ENCODE assay signal across 36 cellular contexts in the genomic region with DNA sequence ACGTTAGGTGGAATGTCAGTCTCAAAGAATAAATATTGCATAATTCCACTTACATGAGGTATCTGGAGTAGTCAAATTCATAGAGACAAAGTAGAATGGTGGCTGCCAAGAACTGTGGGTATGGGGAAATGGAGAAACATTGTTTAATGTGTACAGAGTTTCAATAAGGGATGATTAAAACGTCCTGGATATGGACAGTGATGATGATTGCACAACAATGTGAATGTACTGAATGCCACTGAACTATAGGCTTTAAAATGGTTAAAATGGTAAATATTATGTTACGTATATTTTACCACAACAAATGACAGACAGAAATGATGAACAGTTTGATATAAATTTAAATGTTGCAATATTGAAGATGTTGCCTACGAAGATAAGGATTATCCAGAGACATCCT.
DNase-seq lines count a peak whose midpoint lies in the region; ATAC-seq, FAIRE-seq and TF ChIP-seq lines count a peak whose summit lies in the region.
"Had no signal": no experiment of that assay in that cellular context is flagged by ENCODE, and none has a peak within 500 bp of the region (broad histone marks: within the 10 kb centered on the region; RNA-seq: fewer than 3 reads in every experiment).

No MANE protein-coding gene starts in this region.

- H2AK9ac ChIP-seq in IMR-90 (replicated peaks; ENCODE audit: low read depth, low read length, poor library complexity), result no peak overlapping the region

- no peaks in the 10 kb centered on the region for H3K4me1 ChIP-seq in breast epithelium
- no peaks in the 10 kb centered on the region for H3K4me1 ChIP-seq in HepG2 (ENCODE audit: insufficient read depth, low read length)
- H3K4me1 ChIP-seq in right lobe of liver, result no peaks in the 10 kb centered on the region
- no peaks in the 10 kb centered on the region for H3K4me1 ChIP-seq in A549
- H3K4me1 ChIP-seq in IMR-90 (ENCODE audit: control insufficient read depth, insufficient read depth, low read length), result no peaks in the 10 kb centered on the region
- H3K4me1 ChIP-seq: BE2C; BLaER1; BLaER1 treated with 17β-estradiol and CSF1 and Interleukin-3, amounts not matched to agents 10 nM and 100 nM; Caco-2 had no signal

- H3K9me1 ChIP-seq in IMR-90 (ENCODE audit: insufficient read depth, low read length), result no peaks in the 10 kb centered on the region

- no peaks in the 10 kb centered on the region for H3K4me1 Mint-ChIP-seq in MCF 10A (ENCODE audit: insufficient read depth, unreplicated experiment)
- no peaks in the 10 kb centered on the region for H3K4me1 Mint-ChIP-seq in mesothelial cell of epicardium
- H3K4me1 Mint-ChIP-seq: B cell; CD14-positive monocyte; CD4-positive, alpha-beta memory T cell; CD4-positive, CD25-positive, alpha-beta regulatory T cell; CD8-positive, alpha-beta memory T cell had no signal

- no peak overlapping the region for H3K18ac ChIP-seq in IMR-90 (ENCODE audit: low read depth, low read length)

- DNase-seq in MCF 10A (ENCODE audit: unreplicated experiment) (peak; percentile 37), breast epithelium (ENCODE audit: low spot score in 2 of 2) (no peak), HepG2 (ENCODE audit: low spot score) (no peak), right lobe of liver (no peak), A549 (ENCODE audit: low read depth in 1 of 2, low spot score in 1 of 2) (no peak), IMR-90 (no peak), mesothelial cell of epicardium (ENCODE audit: low spot score in 2 of 2, unreplicated experiment in 2 of 2) (no peak), HEK293T (ENCODE audit: extremely low spot score) (no peak)
- DNase-seq: 8988T; ACHN; AML-193; BE2C; C1 segment of cervical spinal cord; Caco-2; Calu3; CD4-positive, alpha-beta memory T cell; CD4-positive, alpha-beta T cell; CD4-positive, CD25-positive, alpha-beta regulatory T cell; CD8-positive, alpha-beta memory T cell; CD8-positive, alpha-beta T cell; COR-L47; DMS 273 treated with DMSO at 0.1 percent for 48 hours; DMS153; DMS53; DMS79; DMS79 treated with DMSO at 0.1 percent for 48 hours; DND-41; EL had no signal

- H3K36me3 Mint-ChIP-seq in MCF 10A (ENCODE audit: insufficient read depth, unreplicated experiment) (no peaks in the 10 kb centered on the region), mesothelial cell of epicardium (no peaks in the 10 kb centered on the region)
- H3K36me3 Mint-ChIP-seq: CD14-positive monocyte; CD4-positive, alpha-beta memory T cell; CD4-positive, CD25-positive, alpha-beta regulatory T cell; CD8-positive, alpha-beta memory T cell; CD8-positive, alpha-beta T cell had no signal

- H3K27ac Mint-ChIP-seq in MCF 10A (ENCODE audit: low read depth, unreplicated experiment) (no peak overlapping the region), mesothelial cell of epicardium (no peak overlapping the region)
- H3K27ac Mint-ChIP-seq: B cell; CD14-positive monocyte; CD4-positive, alpha-beta memory T cell; CD4-positive, alpha-beta T cell; CD4-positive, CD25-positive, alpha-beta regulatory T cell; CD8-positive, alpha-beta memory T cell; CD8-positive, alpha-beta T cell had no signal

- TF ChIP-seq POLR2A in breast epithelium (IDR thresholded peaks at IDR 0.05), result no peak
- TF ChIP-seq POLR2A in HepG2 (IDR thresholded peaks at IDR 0.05; ENCODE audit: insufficient read depth in 1 of 2, low read depth in 2 of 2, low read length in 2 of 2), result no peak
- TF ChIP-seq POLR2A in right lobe of liver (IDR thresholded peaks at IDR 0.05), result no peak
- no peak for TF ChIP-seq POLR2A in A549 (IDR thresholded peaks at IDR 0.05; ENCODE audit: low read length)
- TF ChIP-seq POLR2A in IMR-90 (IDR thresholded peaks at IDR 0.05; ENCODE audit: low read depth, low read length), result no peak

- H3K23ac ChIP-seq in IMR-90 (ENCODE audit: low read depth, low read length), result no peak overlapping the region

- H3K4me2 ChIP-seq in HepG2 (ENCODE audit: low read depth, low read length) (no peak overlapping the region), A549 (no peak overlapping the region), IMR-90 (ENCODE audit: low read depth, low read length) (no peak overlapping the region)
- H3K4me2 ChIP-seq: BLaER1; BLaER1 treated with 17β-estradiol and CSF1 and Interleukin-3, amounts not matched to agents 10 nM and 100 nM had no signal

- H3K9me3 Mint-ChIP-seq in MCF 10A (ENCODE audit: unreplicated experiment), result no peaks in the 10 kb centered on the region
- H3K9me3 Mint-ChIP-seq in mesothelial cell of epicardium, result peaks cover 6% of the 10 kb centered on the region
- H3K9me3 Mint-ChIP-seq: CD4-positive, alpha-beta T cell had no signal

- H3K36me3 ChIP-seq in breast epithelium (no peaks in the 10 kb centered on the region), HepG2 (replicated peaks in 1 of 2; ENCODE audit: control insufficient read depth in 1 of 2, insufficient read depth in 2 of 2, low read length in 2 of 2) (no peaks in the 10 kb centered on the region), right lobe of liver (no peaks in the 10 kb centered on the region), IMR-90 (ENCODE audit: control insufficient read depth, insufficient read depth, low read length) (no peaks in the 10 kb centered on the region)
- H3K36me3 ChIP-seq: BE2C; BLaER1; BLaER1 treated with 17β-estradiol and CSF1 and Interleukin-3, amounts not matched to agents 10 nM and 100 nM had no signal

- no peak overlapping the region for H2AFZ ChIP-seq in HepG2 (ENCODE audit: low read length)
- no peak overlapping the region for H2AFZ ChIP-seq in IMR-90 (replicated peaks; ENCODE audit: low read length, poor library complexity)

- H4K5ac ChIP-seq in IMR-90 (ENCODE audit: low read depth, low read length), result no peak overlapping the region

- H3K14ac ChIP-seq in IMR-90 (replicated peaks; ENCODE audit: low read depth, low read length), result no peak overlapping the region

- in situ Hi-C loops in HepG2 (cut with HindIII; ENCODE audit: extremely low pct_ligation_motif_present, low pct_unique_long_range_greater_than_20kb), result no loop called here
- in situ Hi-C loops in IMR-90 (cut with MboI; ENCODE audit: low sequenced_read_pairs), result no loop called here

- dilution Hi-C loops in IMR-90 (cut with HindIII; ENCODE audit: low sequenced_read_pairs, unreplicated experiment), result no loop called here

- no peak overlapping the region for H4K8ac ChIP-seq in IMR-90 (ENCODE audit: low read depth in 2 of 2, low read length in 2 of 2)

- CTCF ChIA-PET in MCF 10A (lab: Yijun Ruan, JAX), result no interaction called here
- CTCF ChIA-PET in HepG2 (lab: Yijun Ruan, JAX; ENCODE audit: low intra/inter-chr PET ratio, low total read pairs), result no interaction called here
- CTCF ChIA-PET in A549 (lab: Yijun Ruan, JAX), result no interaction called here
- CTCF ChIA-PET in IMR-90 (lab: Yijun Ruan, JAX), result no interaction called here
- CTCF ChIA-PET in HEK293T (lab: Yijun Ruan, JAX), result no interaction called here

- H3K27me3 ChIP-seq in breast epithelium, result no peaks in the 10 kb centered on the region
- no peaks in the 10 kb centered on the region for H3K27me3 ChIP-seq in HepG2 (ENCODE audit: control insufficient read depth in 1 of 2, insufficient read depth in 2 of 2, low read length in 2 of 2)
- H3K27me3 ChIP-seq in right lobe of liver, result no peaks in the 10 kb centered on the region
- no peaks in the 10 kb centered on the region for H3K27me3 ChIP-seq in IMR-90 (ENCODE audit: control insufficient read depth, insufficient read depth, low read length)
- H3K27me3 ChIP-seq: BE2C; BLaER1; BLaER1 treated with 17β-estradiol and CSF1 and Interleukin-3, amounts not matched to agents 10 nM and 100 nM had no signal

- no peak overlapping the region for H4K91ac ChIP-seq in IMR-90 (ENCODE audit: insufficient read depth, low read depth, low read length)

- ATAC-seq in HepG2 (no peak), right lobe of liver (no peak), A549 (no peak), IMR-90 (ENCODE audit: low read depth) (no peak)
- ATAC-seq: CD8-positive, alpha-beta T cell had no signal

- no peak overlapping the region for H2BK20ac ChIP-seq in IMR-90 (ENCODE audit: low read depth, low read length)

- 8% methylated on average over 4 of the region's 4 CpGs for WGBS in HepG2 (ENCODE audit: low lambda C conversion rate)
- WGBS in right lobe of liver (ENCODE audit: insufficient coverage, low coverage, low lambda C conversion rate, missing lambda C conversion rate), result 36% methylated on average over 4 of the region's 4 CpGs
- 5% methylated on average over 4 of the region's 4 CpGs for WGBS in A549 (ENCODE audit: missing lambda C conversion rate)
- no CpG with 5 or more reads among the region's 4 CpGs for WGBS in IMR-90 (ENCODE audit: extremely low coverage in 2 of 2, insufficient read length in 1 of 2), 2 experiments

- H3K9ac ChIP-seq in HepG2 (ENCODE audit: insufficient read depth, low read depth, low read length) (no peak overlapping the region), IMR-90 (ENCODE audit: low read depth, low read length) (no peak overlapping the region)
- H3K9ac ChIP-seq: BLaER1; BLaER1 treated with 17β-estradiol and CSF1 and Interleukin-3, amounts not matched to agents 10 nM and 100 nM had no signal

- H2BK120ac ChIP-seq in IMR-90 (ENCODE audit: low read depth, low read length), result no peak overlapping the region

- H3K27me3 Mint-ChIP-seq in MCF 10A (ENCODE audit: insufficient read depth, unreplicated experiment) (no peaks in the 10 kb centered on the region), mesothelial cell of epicardium (ENCODE audit: low read depth) (no peaks in the 10 kb centered on the region)
- H3K27me3 Mint-ChIP-seq: B cell; CD4-positive, alpha-beta memory T cell; CD4-positive, alpha-beta T cell; CD4-positive, CD25-positive, alpha-beta regulatory T cell had no signal

- intact Hi-C loops in MCF 10A (cut with micrococcal nuclease) (no loop called here), breast epithelium (cut with DNase I; ENCODE audit: low total_unique reads) (no loop called here), HepG2 (cut with micrococcal nuclease; ENCODE audit: unreplicated experiment) (no loop called here), right lobe of liver (cut with DNase I) (no loop called here), IMR-90 (cut with micrococcal nuclease) (no loop called here)

- H2BK5ac ChIP-seq in IMR-90 (ENCODE audit: low read depth, low read length, poor library complexity, severe bottlenecking), result no peak overlapping the region

- no peak for TF ChIP-seq EP300 in HepG2 (IDR thresholded peaks at IDR 0.05; ENCODE audit: low read depth in 2 of 2, low read length in 2 of 2)
- TF ChIP-seq EP300 in HepG2 (CRISPR knock-in tag; IDR thresholded peaks at IDR 0.05; ENCODE audit: borderline replicate concordance), result no peak
- TF ChIP-seq EP300 in A549 (IDR thresholded peaks at IDR 0.05), result no peak

- H3K27ac ChIP-seq in breast epithelium (no peak overlapping the region), HepG2 (ENCODE audit: extremely low read length, insufficient read depth, low read length) (no peak overlapping the region), right lobe of liver (no peak overlapping the region), A549 (no peak overlapping the region), IMR-90 (ENCODE audit: insufficient read depth, low read length) (no peak overlapping the region)
- H3K27ac ChIP-seq: 22Rv1; BLaER1; BLaER1 treated with 17β-estradiol and CSF1 and Interleukin-3, amounts not matched to agents 10 nM and 100 nM; C4-2B had no signal

- no peak overlapping the region for H2BK15ac ChIP-seq in IMR-90 (ENCODE audit: low read depth, low read length)

- H3K4ac ChIP-seq in IMR-90 (ENCODE audit: low read depth, low read length), result no peak overlapping the region

- H3K9me3 ChIP-seq in breast epithelium, result no peaks in the 10 kb centered on the region
- H3K9me3 ChIP-seq in HepG2 (ENCODE audit: low read length), result no peaks in the 10 kb centered on the region
- H3K9me3 ChIP-seq in right lobe of liver, result no peaks in the 10 kb centered on the region
- no peaks in the 10 kb centered on the region for H3K9me3 ChIP-seq in A549
- H3K9me3 ChIP-seq in IMR-90 (ENCODE audit: control insufficient read depth, insufficient read depth, low read length), result 0 out of 2 replicates have a peak, but pooled peaks cover 2% of the 10 kb centered on the region
- H3K9me3 ChIP-seq: BE2C; BLaER1; BLaER1 treated with 17β-estradiol and CSF1 and Interleukin-3, amounts not matched to agents 10 nM and 100 nM; Caco-2 had no signal

- no peak overlapping the region for H2AK5ac ChIP-seq in IMR-90 (ENCODE audit: low read depth, low read length)

- FAIRE-seq in HepG2 (lab: Jason Lieb, UNC) (no peak), A549 (lab: Jason Lieb, UNC) (peak; percentile 13)
- FAIRE-seq: A204.1, D721Med had no signal

- no peaks in the 10 kb centered on the region for H3K79me1 ChIP-seq in IMR-90 (ENCODE audit: low read depth in 1 of 2, low read length in 2 of 2)

- TF ChIP-seq RAD21 in HepG2 (CRISPR knock-in tag; IDR thresholded peaks at IDR 0.05) (no peak), A549 (conservative IDR thresholded peaks at IDR 0.05 in 1 of 2, IDR thresholded peaks at IDR 0.05 in 1 of 2) (no peak), IMR-90 (IDR thresholded peaks at IDR 0.05; ENCODE audit: low read length) (no peak)

- no peak overlapping the region for H3K56ac ChIP-seq in IMR-90 (ENCODE audit: extremely low read depth, insufficient read depth, low read length)

- POLR2A ChIA-PET in MCF 10A (lab: Yijun Ruan, JAX) (no interaction called here), HepG2 (lab: Yijun Ruan, JAX) (no interaction called here), A549 (lab: Yijun Ruan, JAX) (no interaction called here), IMR-90 (lab: Charles Lee; ENCODE audit: unreplicated experiment) (no interaction called here), HEK293T (lab: Yijun Ruan, JAX) (no interaction called here)

- no peaks in the 10 kb centered on the region for H3K79me2 ChIP-seq in HepG2 (ENCODE audit: insufficient read depth, low read length)

- H3K4me3 ChIP-seq in breast epithelium, result no peak overlapping the region
- H3K4me3 ChIP-seq in HepG2 (replicated peaks in 1 of 3; ENCODE audit: insufficient read depth in 1 of 3, low read depth in 2 of 3, low read length in 3 of 3), result no peak overlapping the region
- H3K4me3 ChIP-seq in right lobe of liver, result no peak overlapping the region
- H3K4me3 ChIP-seq in A549, result no peak overlapping the region
- no peak overlapping the region for H3K4me3 ChIP-seq in IMR-90 (ENCODE audit: insufficient read depth, low read depth, low read length)
- H3K4me3 ChIP-seq: BLaER1; BLaER1 treated with 17β-estradiol and CSF1 and Interleukin-3, amounts not matched to agents 10 nM and 100 nM had no signal

- no peaks in the 10 kb centered on the region for H4K20me1 ChIP-seq in HepG2 (ENCODE audit: insufficient read depth, low read length)
- H4K20me1 ChIP-seq in IMR-90 (ENCODE audit: insufficient read depth, low read length), result no peaks in the 10 kb centered on the region
- H4K20me1 ChIP-seq: BLaER1; BLaER1 treated with 17β-estradiol and CSF1 and Interleukin-3, amounts not matched to agents 10 nM and 100 nM had no signal

- BruUV-seq in MCF 10A (replicated peaks; lab: Mats Ljungman, UMichigan) (no TSS peak), HepG2 (replicated peaks; lab: Mats Ljungman, UMichigan) (no TSS peak), IMR-90 (replicated peaks; lab: Mats Ljungman, UMichigan) (no TSS peak)

- H3K4me3 Mint-ChIP-seq in MCF 10A (ENCODE audit: unreplicated experiment) (no peak overlapping the region), mesothelial cell of epicardium (no peak overlapping the region)
- H3K4me3 Mint-ChIP-seq: B cell; CD14-positive monocyte; CD4-positive, alpha-beta memory T cell; CD4-positive, alpha-beta T cell; CD4-positive, CD25-positive, alpha-beta regulatory T cell; CD8-positive, alpha-beta memory T cell; CD8-positive, alpha-beta T cell had no signal

- TF ChIP-seq CTCF in MCF 10A (IDR thresholded peaks at IDR 0.05; ENCODE audit: unreplicated experiment), result no peak
- TF ChIP-seq CTCF in breast epithelium (IDR thresholded peaks at IDR 0.05), result no peak
- no peak for TF ChIP-seq CTCF in HepG2 (CRISPR knock-in tag; IDR thresholded peaks at IDR 0.05)
- TF ChIP-seq CTCF in right lobe of liver (IDR thresholded peaks at IDR 0.05), result no peak
- TF ChIP-seq CTCF in A549 (IDR thresholded peaks at IDR 0.05), result no peak
- TF ChIP-seq CTCF in IMR-90 (conservative IDR thresholded peaks at IDR 0.05; ENCODE audit: low read depth, low read length), result no peak
- TF ChIP-seq CTCF in mesothelial cell of epicardium (IDR thresholded peaks at IDR 0.05; ENCODE audit: unreplicated experiment), result no peak
